Comparison of ENCODE assay signal across 18 cellular contexts in the genomic region with DNA sequence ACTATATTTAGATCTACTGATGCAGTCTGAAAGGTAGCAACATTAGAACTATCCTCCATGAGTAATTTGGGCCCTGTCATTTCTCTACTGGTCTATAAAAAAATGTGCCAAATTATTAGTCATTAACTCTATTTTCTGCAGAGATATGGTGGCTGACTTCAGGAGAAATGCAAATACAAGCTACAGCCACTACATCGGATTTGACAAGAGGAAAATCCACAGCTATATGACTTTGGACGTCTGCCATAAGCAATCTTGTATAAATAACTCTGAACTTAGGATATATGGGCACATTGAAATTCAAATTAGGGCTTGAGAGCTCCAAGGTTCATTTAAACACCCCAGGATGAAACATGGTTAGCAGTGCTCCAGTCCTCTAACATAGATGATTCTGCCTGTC.
"Had no signal": no experiment of that assay in that cellular context is flagged by ENCODE, and none has a peak within 500 bp of the region (broad histone marks: within the 10 kb centered on the region; RNA-seq: fewer than 3 reads in every experiment).

No MANE protein-coding gene starts in this region.

- FAIRE-seq: endothelial cell of umbilical vein had no signal

- H3K36me3 Mint-ChIP-seq: naive thymus-derived CD4-positive, alpha-beta T cell had no signal

- H3K4me3 ChIP-seq: left ventricle myocardium inferior, mucosa of descending colon, tibial nerve, vagina had no signal

- H3K4me3 Mint-ChIP-seq: naive thymus-derived CD4-positive, alpha-beta T cell had no signal

- H3K27ac Mint-ChIP-seq: naive thymus-derived CD4-positive, alpha-beta T cell had no signal

- DNase-seq: activated naive CD4-positive, alpha-beta T cell treated with Interleukin-2 at 50 U/mL for 16 hours; aorta; cerebellar nuclear complex; effector CD8-positive, alpha-beta T cell; foreskin fibroblast; hippocampal formation; kidney; left ventricle myocardium inferior; mucosa of descending colon; naive thymus-derived CD4-positive, alpha-beta T cell; stimulated activated CD4-positive, alpha-beta T cell treated with anti-CD3 and anti-CD28 coated beads, Interleukin-2, amount 100 ng/mL, for 48 hours; stimulated activated naive CD4-positive, alpha-beta T cell; substantia nigra had no signal

- H3K36me3 ChIP-seq: left ventricle myocardium inferior, neutrophil, tibial nerve, vagina had no signal

- H3K9me3 ChIP-seq: neutrophil, tibial nerve, vagina had no signal

- H3K4me1 Mint-ChIP-seq: naive thymus-derived CD4-positive, alpha-beta T cell had no signal

- H3K4me1 ChIP-seq: left ventricle myocardium inferior, tibial nerve, vagina had no signal

- H3K27ac ChIP-seq: left ventricle myocardium inferior, neutrophil, tibial nerve, vagina had no signal

- ATAC-seq: activated CD4-positive, CD25-positive, alpha-beta regulatory T cell treated with anti-CD3 and anti-CD28 coated beads, Interleukin-2, amount 50 U/mL, for 24 hours; mucosa of descending colon; naive thymus-derived CD4-positive, alpha-beta T cell had no signal

- H3K27me3 ChIP-seq: neutrophil, tibial nerve, vagina had no signal

- H3K27me3 Mint-ChIP-seq: naive thymus-derived CD4-positive, alpha-beta T cell had no signal
